In genomic region chr16:84982434-84982833, GRCh38 we compare ENCODE assay signal across 12 cellular contexts. TPM values are rescaled to one million over a fixed set of nuclear protein-coding genes. Genes with fewer than 3 reads are reported as not detected.
DNase-seq lines count a peak whose midpoint lies in the region; ATAC-seq, FAIRE-seq and TF ChIP-seq lines count a peak whose summit lies in the region.
"Had no signal": no experiment of that assay in that cellular context is flagged by ENCODE, and none has a peak within 500 bp of the region (broad histone marks: within the 10 kb centered on the region; RNA-seq: fewer than 3 reads in every experiment).

No MANE protein-coding gene starts in this region.

- H3K36me3 Mint-ChIP-seq in MCF 10A (ENCODE audit: insufficient read depth, unreplicated experiment) = peaks cover 76% of the 10 kb centered on the region

- no peaks in the 10 kb centered on the region for H3K9me3 Mint-ChIP-seq in MCF 10A (ENCODE audit: unreplicated experiment)

- no TSS peak for BruUV-seq in MCF 10A (replicated peaks; lab: Mats Ljungman, UMichigan)
- no TSS peak for BruUV-seq in HepG2 (replicated peaks; lab: Mats Ljungman, UMichigan)

- no peak overlapping the region for H2AFZ ChIP-seq in HepG2 (ENCODE audit: low read length)

- peak overlapping the region; percentile 77 for H3K27ac Mint-ChIP-seq in MCF 10A (ENCODE audit: low read depth, unreplicated experiment)

- peaks cover 13% of the 10 kb centered on the region for H3K79me2 ChIP-seq in HepG2 (ENCODE audit: insufficient read depth, low read length)

- FAIRE-seq in HepG2 (lab: Jason Lieb, UNC) = no peak
- FAIRE-seq: GM19239 had no signal

- intact Hi-C loops in MCF 10A (cut with micrococcal nuclease) (no loop called here), breast epithelium (cut with DNase I; ENCODE audit: low total_unique reads) (no loop called here), HepG2 (cut with micrococcal nuclease; ENCODE audit: unreplicated experiment) (no loop called here)

- in situ Hi-C loops in HepG2 (cut with HindIII; ENCODE audit: extremely low pct_ligation_motif_present, low pct_unique_long_range_greater_than_20kb) (no loop called here), GM13976 (cut with MboI; ENCODE audit: low sequenced_read_pairs, unreplicated experiment) (no loop called here)

- H3K4me2 ChIP-seq in HepG2 (ENCODE audit: low read depth, low read length) = no peak overlapping the region
- H3K4me2 ChIP-seq: SK-N-SH, smooth muscle cell had no signal

- no peak overlapping the region for H3K4me3 Mint-ChIP-seq in MCF 10A (ENCODE audit: unreplicated experiment)

- CTCF ChIA-PET in MCF 10A (lab: Yijun Ruan, JAX) (interaction anchor here (0.6 to 1.7 kb wide), 4 partner anchors 11 to 103 kb away, joined by 3 to 12 read pairs (median 5); no protein-coding TSS in a partner anchor), HepG2 (lab: Yijun Ruan, JAX; ENCODE audit: low intra/inter-chr PET ratio, low total read pairs) (no interaction called here)

- H3K4me3 ChIP-seq in breast epithelium (no peak overlapping the region), HepG2 (replicated peaks in 1 of 3; ENCODE audit: insufficient read depth in 1 of 3, low read depth in 2 of 3, low read length in 3 of 3) (no peak overlapping the region), upper lobe of left lung (no peak overlapping the region)
- H3K4me3 ChIP-seq: smooth muscle cell had no signal

- ATAC-seq in HepG2 (no peak), upper lobe of left lung (ENCODE audit: low FRiP score in 2 of 2) (peak in 1 of 2 donors; percentile 23), GM21447 (IDR thresholded peaks at IDR 0.05; ENCODE audit: unreplicated experiment) (no peak), GM21528 (IDR thresholded peaks at IDR 0.05; ENCODE audit: low FRiP score, unreplicated experiment) (no peak)

- H3K27me3 Mint-ChIP-seq in MCF 10A (ENCODE audit: insufficient read depth, unreplicated experiment) = no peaks in the 10 kb centered on the region

- TF ChIP-seq CTCF in MCF 10A (IDR thresholded peaks at IDR 0.05; ENCODE audit: unreplicated experiment) = no peak
- peak in 1 of 3 donors; percentile 13 for TF ChIP-seq CTCF in breast epithelium (IDR thresholded peaks at IDR 0.05)
- TF ChIP-seq CTCF in HepG2 (CRISPR knock-in tag; IDR thresholded peaks at IDR 0.05) = peak; percentile 43
- TF ChIP-seq CTCF in upper lobe of left lung (IDR thresholded peaks at IDR 0.05) = peak in 3 of 6 experiments; percentile 33 to 50 (median 33)
- TF ChIP-seq CTCF in GM13976 (IDR thresholded peaks at IDR 0.05; ENCODE audit: borderline replicate concordance, control extremely low read depth, extremely low read depth, insufficient read depth, missing control alignments) = no peak

- no peak overlapping the region for H3K9ac ChIP-seq in HepG2 (ENCODE audit: insufficient read depth, low read depth, low read length)
- H3K9ac ChIP-seq: SK-N-SH had no signal

- TF ChIP-seq RAD21 in HepG2 (CRISPR knock-in tag; IDR thresholded peaks at IDR 0.05) = no peak

- H3K36me3 ChIP-seq in breast epithelium (no peaks in the 10 kb centered on the region), HepG2 (replicated peaks in 1 of 2; ENCODE audit: control insufficient read depth in 1 of 2, insufficient read depth in 2 of 2, low read length in 2 of 2) (peaks cover 27 to 77% of the 10 kb centered on the region in 2 experiments), upper lobe of left lung (peaks cover 15 to 78% (median 44%) of the 10 kb centered on the region in 4 donors)

- H3K9me3 ChIP-seq in breast epithelium (no peaks in the 10 kb centered on the region), HepG2 (ENCODE audit: low read length) (no peaks in the 10 kb centered on the region), upper lobe of left lung (no peaks in the 10 kb centered on the region)
- H3K9me3 ChIP-seq: SK-N-SH had no signal

- TF ChIP-seq EP300 in HepG2 (IDR thresholded peaks at IDR 0.05; ENCODE audit: low read depth in 2 of 2, low read length in 2 of 2) = no peak
- TF ChIP-seq EP300 in HepG2 (CRISPR knock-in tag; IDR thresholded peaks at IDR 0.05; ENCODE audit: borderline replicate concordance) = no peak
- no peak for TF ChIP-seq EP300 in upper lobe of left lung (IDR thresholded peaks at IDR 0.05)

- no peak for DNase-seq in MCF 10A (ENCODE audit: unreplicated experiment)
- DNase-seq in breast epithelium (ENCODE audit: low spot score in 2 of 2) = no peak
- DNase-seq in HepG2 (ENCODE audit: low spot score) = no peak
- peak in 1 of 2 donors; percentile 67 for DNase-seq in upper lobe of left lung
- no peak for DNase-seq in GM13976 (ENCODE audit: low spot score)
- DNase-seq: activated CD8-positive, alpha-beta memory T cell treated with anti-CD3 and anti-CD28 coated beads for 24 hours; SK-N-SH had no signal

- H3K27ac ChIP-seq in breast epithelium = peak overlapping the region in 1 of 2 donors; percentile 23
- peak overlapping the region; percentile 42 for H3K27ac ChIP-seq in adipose tissue (ENCODE audit: low read depth, low read length)
- no peak overlapping the region for H3K27ac ChIP-seq in HepG2 (ENCODE audit: extremely low read length, insufficient read depth, low read length)
- peak overlapping the region in 3 of 4 donors; percentile 54 to 75 (median 70) for H3K27ac ChIP-seq in upper lobe of left lung

- no peaks in the 10 kb centered on the region for H3K27me3 ChIP-seq in breast epithelium
- H3K27me3 ChIP-seq in HepG2 (ENCODE audit: control insufficient read depth in 1 of 2, insufficient read depth in 2 of 2, low read length in 2 of 2) = no peaks in the 10 kb centered on the region
- H3K27me3 ChIP-seq in upper lobe of left lung = no peaks in the 10 kb centered on the region

- H3K4me1 ChIP-seq in breast epithelium = peaks cover 0 to 3% of the 10 kb centered on the region in 2 donors
- peaks cover 38% of the 10 kb centered on the region for H3K4me1 ChIP-seq in HepG2 (ENCODE audit: insufficient read depth, low read length)
- peaks cover 16 to 45% (median 33%) of the 10 kb centered on the region in 4 donors for H3K4me1 ChIP-seq in upper lobe of left lung

- peaks cover 28% of the 10 kb centered on the region for H3K4me1 Mint-ChIP-seq in MCF 10A (ENCODE audit: insufficient read depth, unreplicated experiment)

- peaks cover 12% of the 10 kb centered on the region for H4K20me1 ChIP-seq in HepG2 (ENCODE audit: insufficient read depth, low read length)

- POLR2A ChIA-PET in MCF 10A (lab: Yijun Ruan, JAX) = interaction anchor here (1.0 to 1.5 kb wide), 4 partner anchors 10 to 16 kb away, joined by 3 to 11 read pairs (median 4); no protein-coding TSS in a partner anchor
- POLR2A ChIA-PET in HepG2 (lab: Yijun Ruan, JAX) = interaction anchor here (1.8 kb wide), 1 partner anchor 12 kb away, joined by 5 read pairs; no protein-coding TSS in a partner anchor

- TF ChIP-seq POLR2A in breast epithelium (IDR thresholded peaks at IDR 0.05) (no peak), HepG2 (IDR thresholded peaks at IDR 0.05; ENCODE audit: insufficient read depth in 1 of 2, low read depth in 2 of 2, low read length in 2 of 2) (no peak), upper lobe of left lung (IDR thresholded peaks at IDR 0.05) (no peak)

- 47 to 64% (median 59%) methylated on average over 9 of the region's 9 CpGs for WGBS in adipose tissue, 3 donors
- 91% methylated on average over 9 of the region's 9 CpGs for WGBS in HepG2 (ENCODE audit: low lambda C conversion rate)
- 53 to 59% methylated on average over 9 of the region's 9 CpGs for WGBS in upper lobe of left lung, 2 donors

RNA-seq across cellular contexts. Expression of gene ZDHHC7, which starts 28.9 kb away (rescaled TPM):
- 46.3 and 54.5 TPM in 2 replicates for total RNA-seq in MCF 10A (2022)
- 10 to 100 TPM; 38.7 to 69.6 (median 41.1) TPM for total RNA-seq in breast epithelium
- polyA plus RNA-seq in adipose tissue = 10 to 100 TPM; 13.3 to 29.0 (median 24.3) TPM
- 39.6 and 46.8 TPM in 2 replicates for total RNA-seq in HepG2 (2016; rRNA removed; fragmentation: Illumina TruSeq; extraction: Trizol)
- total RNA-seq in HepG2 (2016; cell fraction: cytosol; rRNA removed; fragmentation: Illumina TruSeq; extraction: Trizol; ENCODE audit: low read depth) = 7.0 and 8.2 TPM in 2 replicates
- 36.4 and 48.1 TPM in 2 replicates for total RNA-seq in HepG2 (2016; cell fraction: insoluble cytoplasmic fraction; rRNA removed; fragmentation: Illumina TruSeq; extraction: Trizol)
- total RNA-seq in HepG2 (2016; cell fraction: membrane; rRNA removed; fragmentation: Illumina TruSeq; extraction: Trizol) = 31.2 and 33.2 TPM in 2 replicates
- 34.5 and 37.8 TPM in 2 replicates for total RNA-seq in HepG2 (2016; cell fraction: nucleus; rRNA removed; fragmentation: Illumina TruSeq; extraction: Trizol)
- 67.6 and 79.2 TPM in 2 replicates for polyA plus RNA-seq in HepG2 (2011; rRNA removed)
- 96.7 and 128 TPM in 2 replicates for polyA plus RNA-seq in HepG2 (2011; cell fraction: cytosol; rRNA removed)
- 127 and 132 TPM in 2 replicates for polyA plus RNA-seq in HepG2 (2011; cell fraction: nucleus; rRNA removed)
- 56.5 and 63.5 TPM in 2 replicates for polyA plus RNA-seq in HepG2 (2012)
- polyA plus RNA-seq in HepG2 (2016; cell fraction: cytosol; fragmentation: Illumina TruSeq; extraction: Trizol; ENCODE audit: low read depth) = 4.1 and 4.9 TPM in 2 replicates
- polyA plus RNA-seq in HepG2 (2016; cell fraction: insoluble cytoplasmic fraction; fragmentation: Illumina TruSeq; extraction: Trizol; ENCODE audit: low read depth) = 35.0 and 37.7 TPM in 2 replicates
- 18.0 and 19.5 TPM in 2 replicates for polyA plus RNA-seq in HepG2 (2016; cell fraction: membrane; fragmentation: Illumina TruSeq; extraction: Trizol; ENCODE audit: low read depth)
- 57.2 and 68.7 TPM in 2 replicates for polyA plus RNA-seq in HepG2 (2016; cell fraction: nucleus; fragmentation: Illumina TruSeq; extraction: Trizol; ENCODE audit: insufficient read depth, low read depth)
- 49.1 and 145 TPM in 2 replicates for polyA minus RNA-seq in HepG2 (2011; rRNA and poly(A)+ RNA removed; ENCODE audit: low replicate concordance)
- polyA minus RNA-seq in HepG2 (2011; cell fraction: cytosol; rRNA and poly(A)+ RNA removed) = 43.3 and 54.9 TPM in 2 replicates
- polyA minus RNA-seq in HepG2 (2011; cell fraction: nucleus; rRNA and poly(A)+ RNA removed) = 53.7 and 58.9 TPM in 2 replicates
- total RNA-seq in upper lobe of left lung = 100 to 1,000 TPM in 1 of 6 donors, 10 to 100 TPM in 5; 77.4 to 112 (median 92.7) TPM

RNA-seq across cellular contexts. Expression of gene KIAA0513, which starts 45.2 kb away (rescaled TPM):
- total RNA-seq in MCF 10A (2022) (4.2 and 4.9 TPM in 2 replicates), breast epithelium (10 to 100 TPM in 2 of 3 donors, 1 to 10 TPM in 1; 7.6 to 16.2 (median 10.8) TPM), HepG2 (2016; rRNA removed; fragmentation: Illumina TruSeq; extraction: Trizol) (1.5 and 1.8 TPM in 2 replicates), upper lobe of left lung (10 to 100 TPM; 21.6 to 77.5 (median 37.9) TPM)
- polyA plus RNA-seq in adipose tissue (1 to 10 TPM; 2.4 to 7.3 (median 4.7) TPM), HepG2 (2011; rRNA removed) (1.8 and 2.4 TPM in 2 replicates)
- 0.62 and 0.91 TPM in 2 replicates for total RNA-seq in HepG2 (2016; cell fraction: cytosol; rRNA removed; fragmentation: Illumina TruSeq; extraction: Trizol; ENCODE audit: low read depth)
- total RNA-seq in HepG2 (2016; cell fraction: insoluble cytoplasmic fraction; rRNA removed; fragmentation: Illumina TruSeq; extraction: Trizol) = 1.5 and 1.7 TPM in 2 replicates
- total RNA-seq in HepG2 (2016; cell fraction: membrane; rRNA removed; fragmentation: Illumina TruSeq; extraction: Trizol) = 0.99 and 1.1 TPM in 2 replicates
- 0.75 and 1.6 TPM in 2 replicates for total RNA-seq in HepG2 (2016; cell fraction: nucleus; rRNA removed; fragmentation: Illumina TruSeq; extraction: Trizol)
- polyA plus RNA-seq in HepG2 (2011; cell fraction: cytosol; rRNA removed) = 1.6 and 2.3 TPM in 2 replicates
- 6.1 and 6.2 TPM in 2 replicates for polyA plus RNA-seq in HepG2 (2011; cell fraction: nucleus; rRNA removed)
- 1.6 and 2.5 TPM in 2 replicates for polyA plus RNA-seq in HepG2 (2012)
- 0.47 and 1.2 TPM in 2 replicates for polyA plus RNA-seq in HepG2 (2016; cell fraction: cytosol; fragmentation: Illumina TruSeq; extraction: Trizol; ENCODE audit: low read depth)
- polyA plus RNA-seq in HepG2 (2016; cell fraction: insoluble cytoplasmic fraction; fragmentation: Illumina TruSeq; extraction: Trizol; ENCODE audit: low read depth) = 1.3 and 1.5 TPM in 2 replicates
- 0.90 and 1.2 TPM in 2 replicates for polyA plus RNA-seq in HepG2 (2016; cell fraction: membrane; fragmentation: Illumina TruSeq; extraction: Trizol; ENCODE audit: low read depth)
- 1.4 and 2.0 TPM in 2 replicates for polyA plus RNA-seq in HepG2 (2016; cell fraction: nucleus; fragmentation: Illumina TruSeq; extraction: Trizol; ENCODE audit: insufficient read depth, low read depth)
- 1.2 and 3.4 TPM in 2 replicates for polyA minus RNA-seq in HepG2 (2011; rRNA and poly(A)+ RNA removed; ENCODE audit: low replicate concordance)
- 0.99 and 1.8 TPM in 2 replicates for polyA minus RNA-seq in HepG2 (2011; cell fraction: cytosol; rRNA and poly(A)+ RNA removed)
- 3.6 and 5.5 TPM in 2 replicates for polyA minus RNA-seq in HepG2 (2011; cell fraction: nucleus; rRNA and poly(A)+ RNA removed)
